10 cellular contexts compared by ENCODE assay signal in the genomic region with DNA sequence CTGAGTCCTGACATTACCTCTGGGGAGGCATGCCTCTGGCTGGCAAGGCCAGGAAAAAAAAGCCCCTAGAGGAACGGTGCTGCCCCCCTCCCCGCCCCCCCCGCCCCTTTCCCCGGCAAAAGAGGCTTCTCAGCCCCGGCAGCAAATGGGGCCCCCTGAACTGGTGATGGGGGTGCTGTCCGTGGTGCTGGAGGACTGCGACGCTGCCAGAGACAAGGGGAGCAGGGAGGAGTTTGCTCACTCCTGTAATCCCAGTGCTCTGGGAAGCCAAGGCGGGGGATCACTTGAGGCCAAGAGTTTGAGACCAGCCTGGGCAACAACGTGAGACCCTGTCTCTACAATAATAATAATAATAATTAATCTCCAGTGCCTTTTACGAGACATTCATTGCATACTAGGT. TPM values are rescaled to one million over a fixed set of nuclear protein-coding genes. Genes with fewer than 3 reads are reported as not detected.
A peak's percentile ranks its signal among the peaks of the same experiment; 100 is the strongest.
DNase-seq lines count a peak whose midpoint lies in the region; ATAC-seq and TF ChIP-seq lines count a peak whose summit lies in the region.
"Had no signal": no experiment of that assay in that cellular context is flagged by ENCODE, and none has a peak within 500 bp of the region (broad histone marks: within the 10 kb centered on the region; RNA-seq: fewer than 3 reads in every experiment).

No MANE protein-coding gene starts in this region.

- BruUV-seq in A673 (replicated peaks; lab: Mats Ljungman, UMichigan): no TSS peak

- CTCF ChIA-PET in A673 (lab: Charles Lee): no interaction called here

- H3K4me3 ChIP-seq in A673 (ENCODE audit: low read depth, low read length, poor library complexity, severe bottlenecking) (no peak overlapping the region), uterus (no peak overlapping the region)

- H3K27ac ChIP-seq in A673 (ENCODE audit: low read depth, low read length, poor library complexity, severe bottlenecking) (no peak overlapping the region), foreskin keratinocyte (no peak overlapping the region), uterus (no peak overlapping the region)

- H3K9me3 ChIP-seq in A673 (ENCODE audit: low read depth, low read length, poor library complexity, severe bottlenecking) (no peaks in the 10 kb centered on the region), uterus (no peaks in the 10 kb centered on the region)

- TF ChIP-seq CTCF in A673 (conservative IDR thresholded peaks at IDR 0.05; ENCODE audit: low read depth, low read length) (no peak), foreskin keratinocyte (conservative IDR thresholded peaks at IDR 0.05) (no peak), uterus (IDR thresholded peaks at IDR 0.05) (no peak)

- peak; percentile 46 for DNase-seq in A673 (ENCODE audit: low spot score)
- DNase-seq in HK-2 (ENCODE audit: unreplicated experiment): peak; percentile 47
- peak; percentile 18 for DNase-seq in activated CD4-positive, alpha-beta T cell treated with anti-CD3 and anti-CD28 coated beads, Interleukin-2, amount 50 U/mL, for 1 hour
- DNase-seq in foreskin keratinocyte: no peak
- no peak for DNase-seq in DMS114 treated with DMSO at 0.1 percent for 48 hours (lab: John Stamatoyannopoulos, UW; ENCODE audit: unreplicated experiment)
- no peak for DNase-seq in uterus
- no peak for DNase-seq in effector CD4-positive, alpha-beta T cell
- no peak for DNase-seq in occipital lobe (lab: John Stamatoyannopoulos, UW)
- DNase-seq: NCI-H345 had no signal

- H3K4me1 ChIP-seq in A673 (ENCODE audit: insufficient read depth, low read length, poor library complexity, severe bottlenecking) (peaks cover 4% of the 10 kb centered on the region), foreskin keratinocyte (no peaks in the 10 kb centered on the region), uterus (no peaks in the 10 kb centered on the region)

- H3K36me3 ChIP-seq in A673 (ENCODE audit: insufficient read depth, low read length, poor library complexity, severe bottlenecking) (no peaks in the 10 kb centered on the region), uterus (no peaks in the 10 kb centered on the region)

- intact Hi-C loops in A673 (cut with micrococcal nuclease; ENCODE audit: unreplicated experiment): no loop called here
- intact Hi-C loops in uterus (cut with DNase I; ENCODE audit: low total_unique reads): no loop called here

- peak; percentile 31 for ATAC-seq in foreskin keratinocyte
- ATAC-seq: activated naive CD4-positive, alpha-beta T cell treated with anti-CD3 and anti-CD28 coated beads, Interleukin-2, amount 50 U/mL, for 72 hours had no signal

- no peak for TF ChIP-seq POLR2A in uterus (IDR thresholded peaks at IDR 0.05)

- H3K27me3 ChIP-seq in A673 (replicated peaks; ENCODE audit: insufficient read depth, low read depth, low read length, poor library complexity): peaks cover 13% of the 10 kb centered on the region
- no peaks in the 10 kb centered on the region for H3K27me3 ChIP-seq in foreskin keratinocyte
- H3K27me3 ChIP-seq in uterus: no peaks in the 10 kb centered on the region

- POLR2A ChIA-PET in A673 (lab: Charles Lee; ENCODE audit: low non-redundant PET): no interaction called here

RNA-seq across cellular contexts. Expression of gene SRRM3, which starts 23.7 kb away (rescaled TPM):
- total RNA-seq in A673 (2021) (1.7 and 1.8 TPM in 2 replicates), foreskin keratinocyte (0.92 and 1.2 TPM in 2 replicates), uterus (10 to 100 TPM in 1 of 4 donors, 1 to 10 TPM in 3; 1.3 to 15.9 (median 6.0) TPM), occipital lobe (6.7 TPM)
- polyA plus RNA-seq in foreskin keratinocyte: 0.92 and 1.3 TPM in 2 replicates
- total RNA-seq: activated naive CD4-positive, alpha-beta T cell treated with anti-CD3 and anti-CD28 coated beads, Interleukin-2, amount 50 U/mL, for 72 hours had no signal

Comparison
In these comparisons a context has a peak if more than half of its experiments do, and no peak if none do; other contexts are left out.
1. DNase-seq: peak in A673 (single experiment), HK-2 (single experiment) and activated CD4-positive, alpha-beta T cell treated with anti-CD3 and anti-CD28 coated beads, Interleukin-2, amount 50 U/mL, for 1 hour (single experiment); none in foreskin keratinocyte (0 of 2), DMS114 treated with DMSO at 0.1 percent for 48 hours (single experiment), uterus (0 of 2), effector CD4-positive, alpha-beta T cell (single experiment) and occipital lobe (single experiment).